Comparison of ENCODE assay signal across 9 cellular contexts in the genomic region with DNA sequence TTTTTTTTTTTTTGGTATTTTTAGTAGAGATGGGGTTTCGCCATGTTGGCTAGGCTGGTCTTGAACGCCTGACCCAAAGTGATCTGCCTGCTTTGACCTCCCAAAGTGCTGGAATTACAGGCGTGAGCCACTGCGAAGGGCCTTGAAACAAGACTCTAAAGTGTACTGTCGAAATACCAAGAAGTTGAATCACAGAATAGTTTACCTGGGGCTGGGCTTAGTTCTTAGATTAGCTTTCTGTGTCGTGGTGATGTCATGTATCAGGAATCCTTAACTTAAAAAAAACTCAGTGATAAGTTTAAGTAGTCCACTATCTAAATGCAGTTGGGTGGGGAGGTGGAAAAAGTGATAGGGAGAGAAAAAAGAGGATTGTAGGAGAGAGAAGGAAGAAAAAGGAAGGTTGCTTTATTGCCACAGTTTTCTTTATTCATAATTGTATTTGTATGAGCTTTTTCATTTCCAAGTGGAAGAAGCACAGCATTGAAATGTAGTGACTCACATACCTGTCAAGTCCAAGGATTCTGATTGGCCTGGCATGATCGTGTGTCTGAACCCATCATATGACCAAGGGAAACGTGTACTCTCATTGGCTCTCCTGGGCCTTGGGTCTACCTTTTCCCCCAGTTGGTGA. TPM values are rescaled to one million over a fixed set of nuclear protein-coding genes. Genes with fewer than 3 reads are reported as not detected.
DNase-seq lines count a peak whose midpoint lies in the region; ATAC-seq and TF ChIP-seq lines count a peak whose summit lies in the region.
"Had no signal": no experiment of that assay in that cellular context is flagged by ENCODE, and none has a peak within 500 bp of the region (broad histone marks: within the 10 kb centered on the region; RNA-seq: fewer than 3 reads in every experiment).

No MANE protein-coding gene starts in this region.

- H3K27me3 ChIP-seq in skeletal muscle satellite cell (ENCODE audit: control insufficient read depth, insufficient read depth, low read length) (no peaks in the 10 kb centered on the region), tibial artery (no peaks in the 10 kb centered on the region), H7 (ENCODE audit: control insufficient read depth, insufficient read depth, low read length) (no peaks in the 10 kb centered on the region)

- intact Hi-C loops in tibial artery (cut with DNase I; ENCODE audit: low total_unique reads) = no loop called here

- peaks cover 5% of the 10 kb centered on the region for H3K9me3 ChIP-seq in skeletal muscle satellite cell (replicated peaks; ENCODE audit: low read length)
- H3K9me3 ChIP-seq in tibial artery = no peaks in the 10 kb centered on the region

- H3K36me3 ChIP-seq in skeletal muscle satellite cell (ENCODE audit: insufficient read depth, low read length) (peaks cover 6% of the 10 kb centered on the region), tibial artery (no peaks in the 10 kb centered on the region), H7 (replicated peaks; ENCODE audit: control insufficient read depth, insufficient read depth, low read length) (no peaks in the 10 kb centered on the region)

- H3K4me3 ChIP-seq in HFF-Myc (replicated peaks; ENCODE audit: low read depth, low read length) (no peak overlapping the region), foreskin fibroblast (ENCODE audit: low read depth in 1 of 2, low read length in 2 of 2) (no peak overlapping the region), skeletal muscle satellite cell (ENCODE audit: low read length) (no peak overlapping the region), tibial artery (no peak overlapping the region), H7 (ENCODE audit: insufficient read depth, low read depth, low read length) (no peak overlapping the region)

- peak overlapping the region; percentile 19 for H3K4me2 ChIP-seq in skeletal muscle satellite cell (ENCODE audit: low read length)

- H3K27ac ChIP-seq in tibial artery = no peak overlapping the region

- TF ChIP-seq CTCF in HFF-Myc (IDR thresholded peaks at IDR 0.05; ENCODE audit: low read depth, low read length, missing control alignments) (no peak), foreskin fibroblast (IDR thresholded peaks at IDR 0.05; ENCODE audit: low read depth, low read length) (no peak), tibial artery (IDR thresholded peaks at IDR 0.05) (no peak)

- no peak for ATAC-seq in HG02938 (IDR thresholded peaks at IDR 0.05; ENCODE audit: unreplicated experiment)

- H3K4me1 ChIP-seq in skeletal muscle satellite cell (ENCODE audit: control insufficient read depth, insufficient read depth, low read length) = peaks cover 17% of the 10 kb centered on the region
- peaks cover 0 to 53% (median 25%) of the 10 kb centered on the region in 4 donors for H3K4me1 ChIP-seq in tibial artery

- H3K9ac ChIP-seq in skeletal muscle satellite cell (ENCODE audit: low read depth, low read length) = no peak overlapping the region

- peak; percentile 63 for DNase-seq in HFF-Myc (ENCODE audit: extremely low read depth, low read depth)
- DNase-seq in SW 1271 (lab: John Stamatoyannopoulos, UW) = peak; percentile 76 to 97
- DNase-seq in foreskin fibroblast = peak; percentile 63 to 69
- no peak for DNase-seq in tibial artery
- no peak for DNase-seq in H7
- DNase-seq in CD1c-positive myeloid dendritic cell (ENCODE audit: extremely low spot score) = no peak
- DNase-seq: NCI-H2171 treated with DMSO at 0.1 percent for 48 hours had no signal

RNA-seq across cellular contexts. Expression of a gene that starts 13.4 kb away (rescaled TPM):
- total RNA-seq in skeletal muscle satellite cell (2012; rRNA removed) = 28.0 and 42.1 TPM in 2 replicates
- total RNA-seq in H7 (2014; rRNA removed; shearing (Covaris generic)) = 44.3 and 88.6 TPM in 2 replicates

RNA-seq across cellular contexts. Expression of a gene that starts 14.2 kb away (rescaled TPM):
- total RNA-seq in skeletal muscle satellite cell (2012; rRNA removed) = 12.9 and 16.5 TPM in 2 replicates
- total RNA-seq in H7 (2014; rRNA removed; shearing (Covaris generic)) = 8.3 and 20.0 TPM in 2 replicates

Comparison
In these comparisons a context has a peak if more than half of its experiments do, and no peak if none do; other contexts are left out.
1. DNase-seq: peak in HFF-Myc (single experiment), SW 1271 (2 of 2) and foreskin fibroblast (2 of 2); none in tibial artery (0 of 2), H7 (single experiment) and CD1c-positive myeloid dendritic cell (single experiment).